20 cellular contexts compared by ENCODE assay signal in the genomic region with DNA sequence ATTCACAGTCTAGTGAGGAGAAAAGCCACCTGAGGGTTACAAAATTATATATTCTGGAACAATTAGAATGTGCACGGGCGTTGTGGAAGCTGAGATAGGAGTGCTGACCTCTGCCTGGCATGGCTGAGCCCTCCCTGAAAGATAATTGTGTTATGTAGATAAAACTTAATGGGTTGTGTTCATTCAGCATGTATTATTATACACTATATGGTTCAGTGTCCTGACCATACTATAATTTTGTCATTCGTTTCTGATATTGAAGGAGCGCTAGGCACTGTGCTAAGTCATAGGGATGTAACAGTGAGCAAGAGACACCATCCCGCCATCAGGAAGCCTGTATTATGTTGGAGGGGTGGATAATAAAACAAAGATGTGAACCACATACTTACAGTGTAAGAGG. TPM values are rescaled to one million over a fixed set of nuclear protein-coding genes. Genes with fewer than 3 reads are reported as not detected.
DNase-seq lines count a peak whose midpoint lies in the region; ATAC-seq and TF ChIP-seq lines count a peak whose summit lies in the region.
"Had no signal": no experiment of that assay in that cellular context is flagged by ENCODE, and none has a peak within 500 bp of the region (broad histone marks: within the 10 kb centered on the region; RNA-seq: fewer than 3 reads in every experiment).

No MANE protein-coding gene starts in this region.

- peaks cover 39% of the 10 kb centered on the region for H3K4me1 ChIP-seq in CD8-positive, alpha-beta memory T cell (ENCODE audit: insufficient read depth, low read length)
- H3K4me1 ChIP-seq in OCI-LY7 (ENCODE audit: insufficient read depth, low read length, poor library complexity, severe bottlenecking): peaks cover 35% of the 10 kb centered on the region

- peak overlapping the region; percentile 2 for H3K27ac Mint-ChIP-seq in activated T-cell treated with anti-CD3 and anti-CD28 coated beads, Interleukin-2, amount 50 U/mL, for 72 hours
- H3K27ac Mint-ChIP-seq in CD8-positive, alpha-beta memory T cell: peak overlapping the region in 5 of 8 donors; percentile 51 to 94 (median 70)
- peak overlapping the region; percentile 67 for H3K27ac Mint-ChIP-seq in memory B cell

- H2AFZ ChIP-seq in OCI-LY7 (ENCODE audit: low read length): no peak overlapping the region

- H3K9me3 ChIP-seq in CD8-positive, alpha-beta memory T cell (ENCODE audit: low read length): no peaks in the 10 kb centered on the region
- no peaks in the 10 kb centered on the region for H3K9me3 ChIP-seq in OCI-LY7 (ENCODE audit: low read length)
- H3K9me3 ChIP-seq: sigmoid colon, thyroid gland had no signal

- H3K27me3 ChIP-seq in CD8-positive, alpha-beta memory T cell (ENCODE audit: insufficient read depth, low read length, poor library complexity, severe bottlenecking): no peaks in the 10 kb centered on the region
- H3K27me3 ChIP-seq: cardiac muscle cell, sigmoid colon, thyroid gland had no signal

- CTCF ChIA-PET in CD8-positive, alpha-beta memory T cell (lab: Charles Lee): interaction anchor here (1.0 kb wide), 1 partner anchor 23 kb away, joined by 3 read pairs; no protein-coding TSS in a partner anchor
- CTCF ChIA-PET in OCI-LY7 (lab: Charles Lee; ENCODE audit: unreplicated experiment): no interaction called here

- H3K4me3 Mint-ChIP-seq in activated T-cell treated with anti-CD3 and anti-CD28 coated beads, Interleukin-2, amount 50 U/mL, for 72 hours: peak overlapping the region in 1 of 2 donors; percentile 79
- H3K4me3 Mint-ChIP-seq in CD8-positive, alpha-beta memory T cell: peak overlapping the region in 2 of 7 donors; percentile 46 to 87
- no peak overlapping the region for H3K4me3 Mint-ChIP-seq in memory B cell

- H3K4me3 ChIP-seq in CD8-positive, alpha-beta memory T cell (ENCODE audit: low read length): no peak overlapping the region
- no peak overlapping the region for H3K4me3 ChIP-seq in OCI-LY7 (ENCODE audit: low read depth, low read length, poor library complexity, severe bottlenecking)
- H3K4me3 ChIP-seq: cardiac muscle cell, lung, sigmoid colon, thyroid gland had no signal

- H3K27me3 Mint-ChIP-seq in activated T-cell treated with anti-CD3 and anti-CD28 coated beads, Interleukin-2, amount 50 U/mL, for 72 hours (ENCODE audit: low read depth): no peaks in the 10 kb centered on the region
- no peaks in the 10 kb centered on the region for H3K27me3 Mint-ChIP-seq in CD8-positive, alpha-beta memory T cell
- no peaks in the 10 kb centered on the region for H3K27me3 Mint-ChIP-seq in memory B cell

- H3K36me3 ChIP-seq in CD8-positive, alpha-beta memory T cell (ENCODE audit: insufficient read depth, low read length): no peaks in the 10 kb centered on the region
- H3K36me3 ChIP-seq in OCI-LY7 (ENCODE audit: insufficient read depth, low read length): peaks cover 25% of the 10 kb centered on the region
- H3K36me3 ChIP-seq: cardiac muscle cell, thyroid gland had no signal

- no peak for DNase-seq in activated T-cell treated with anti-CD3 and anti-CD28 coated beads, Interleukin-2, amount 50 U/mL, for 72 hours
- DNase-seq in activated T-cell treated with anti-CD3 and anti-CD28 coated beads for 4 hours (no peak), OCI-LY7 (ENCODE audit: low spot score) (no peak), memory B cell (ENCODE audit: low spot score in 2 of 2) (no peak), mucosa of gallbladder (ENCODE audit: low spot score) (no peak), globus pallidus (ENCODE audit: low spot score) (no peak)
- DNase-seq in CD8-positive, alpha-beta memory T cell: no peak
- DNase-seq: activated gamma-delta T cell treated with Interleukin-2 at 50 U/mL for 16 hours, amygdala, dermis blood vessel endothelial cell, DMS153, IMR-90, islet precursor cell, NCI-H748 treated with DMSO at 0.1 percent for 48 hours, SHP77 treated with DMSO at 0.1 percent for 48 hours, sigmoid colon, thyroid gland had no signal

- no peak overlapping the region for H3K27ac ChIP-seq in CD8-positive, alpha-beta memory T cell (ENCODE audit: low read depth, low read length)
- peak overlapping the region; percentile 24 for H3K27ac ChIP-seq in OCI-LY7 (ENCODE audit: low read depth, low read length, poor library complexity, severe bottlenecking)
- H3K27ac ChIP-seq: cardiac muscle cell, sigmoid colon had no signal

- no peak for TF ChIP-seq CTCF in OCI-LY7 (conservative IDR thresholded peaks at IDR 0.05; ENCODE audit: low read length)

- H3K4me1 Mint-ChIP-seq in activated T-cell treated with anti-CD3 and anti-CD28 coated beads, Interleukin-2, amount 50 U/mL, for 72 hours (ENCODE audit: low read depth): peaks cover 56% of the 10 kb centered on the region
- peaks cover 41 to 69% (median 48%) of the 10 kb centered on the region in 3 donors for H3K4me1 Mint-ChIP-seq in CD8-positive, alpha-beta memory T cell
- H3K4me1 Mint-ChIP-seq in memory B cell: peaks cover 32% of the 10 kb centered on the region

- no peak for ATAC-seq in activated T-cell treated with anti-CD3 and anti-CD28 coated beads, Interleukin-2, amount 50 U/mL, for 72 hours (replicated peaks in 1 of 2)
- ATAC-seq in memory B cell (ENCODE audit: low read depth) (no peak), esophagus mucosa (no peak)

- peaks cover 2 to 16% of the 10 kb centered on the region in 2 donors for H3K36me3 Mint-ChIP-seq in activated T-cell treated with anti-CD3 and anti-CD28 coated beads, Interleukin-2, amount 50 U/mL, for 72 hours (ENCODE audit: insufficient read depth in 2 of 2)
- H3K36me3 Mint-ChIP-seq in CD8-positive, alpha-beta memory T cell: peaks cover 6 to 23% (median 10%) of the 10 kb centered on the region in 3 donors
- peaks cover 9% of the 10 kb centered on the region for H3K36me3 Mint-ChIP-seq in memory B cell

- H4K20me1 ChIP-seq in OCI-LY7 (ENCODE audit: insufficient read depth, low read length): no peaks in the 10 kb centered on the region

- POLR2A ChIA-PET in CD8-positive, alpha-beta memory T cell (lab: Charles Lee): interaction anchor here (1.0 kb wide), 1 partner anchor 103 kb away, joined by 3 read pairs; no protein-coding TSS in a partner anchor
- POLR2A ChIA-PET in OCI-LY7 (lab: Charles Lee): interaction anchor here (1.3 kb wide), 1 partner anchor 18 kb away, joined by 4 read pairs; no protein-coding TSS in a partner anchor

- H3K4me2 ChIP-seq in OCI-LY7 (ENCODE audit: low read length): no peak overlapping the region

- no peaks in the 10 kb centered on the region for H3K9me2 ChIP-seq in OCI-LY7 (ENCODE audit: insufficient read depth, low read length)

- intact Hi-C loops in OCI-LY7 (cut with micrococcal nuclease; ENCODE audit: unreplicated experiment): no loop called here

- BruUV-seq in OCI-LY7 (replicated peaks; lab: Mats Ljungman, UMichigan): no TSS peak

- no peaks in the 10 kb centered on the region for H3K9me3 Mint-ChIP-seq in activated T-cell treated with anti-CD3 and anti-CD28 coated beads, Interleukin-2, amount 50 U/mL, for 72 hours
- H3K9me3 Mint-ChIP-seq in CD8-positive, alpha-beta memory T cell: no peaks in the 10 kb centered on the region
- no peaks in the 10 kb centered on the region for H3K9me3 Mint-ChIP-seq in memory B cell

- H3K79me2 ChIP-seq in OCI-LY7 (ENCODE audit: insufficient read depth, low read depth, low read length): peaks cover 36% of the 10 kb centered on the region

RNA-seq across cellular contexts. Expression of gene ACAT1, which starts 3.8 kb away (rescaled TPM):
- total RNA-seq in activated T-cell treated with anti-CD3 and anti-CD28 coated beads, Interleukin-2, amount 50 U/mL, for 72 hours: 10 to 100 TPM; 44.5 to 45.7 TPM
- total RNA-seq in CD8-positive, alpha-beta memory T cell: 10 to 100 TPM; 68.5 to 71.6 TPM
- 45.2 TPM for polyA plus RNA-seq in CD8-positive, alpha-beta memory T cell
- 69.8 and 83.2 TPM in 2 replicates for total RNA-seq in OCI-LY7 (2014; rRNA removed; shearing (Covaris generic))
- total RNA-seq in OCI-LY7 (2022) (66.7 and 86.3 TPM in 2 replicates), esophagus mucosa (27.7 TPM), mucosa of gallbladder (34.3 TPM)

Comparison
In these comparisons a context has a peak if more than half of its experiments do, and no peak if none do; other contexts are left out.
1. H3K27ac Mint-ChIP-seq: peak in every context shown above with its lines; median percentile 70 in CD8-positive, alpha-beta memory T cell; 67 in memory B cell; 2 in activated T-cell treated with anti-CD3 and anti-CD28 coated beads, Interleukin-2, amount 50 U/mL, for 72 hours.